17 cellular contexts compared by ENCODE assay signal in genomic region chr6:70714716-70715257, GRCh38. TPM values are rescaled to one million over a fixed set of nuclear protein-coding genes. Genes with fewer than 3 reads are reported as not detected.
DNase-seq lines count a peak whose midpoint lies in the region; ATAC-seq, FAIRE-seq and TF ChIP-seq lines count a peak whose summit lies in the region.
"Had no signal": no experiment of that assay in that cellular context is flagged by ENCODE, and none has a peak within 500 bp of the region (broad histone marks: within the 10 kb centered on the region; RNA-seq: fewer than 3 reads in every experiment).

No MANE protein-coding gene starts in this region.

- no peak for DNase-seq in HepG2 (ENCODE audit: low spot score)
- DNase-seq in right lobe of liver, result no peak
- no peak for DNase-seq in Panc1 (ENCODE audit: low read depth, low spot score)
- DNase-seq in K562 (ENCODE audit: extremely low read depth in 1 of 4, low spot score in 3 of 4), result no peak
- DNase-seq in GF-D8 (lab: John Stamatoyannopoulos, UW), result no peak
- no peak for DNase-seq in effector memory CD4-positive, alpha-beta T cell
- DNase-seq: AML-193; Caco-2; Calu3; CD4-positive, alpha-beta T cell; CD8-positive, alpha-beta T cell; DMS79 treated with DMSO at 0.1 percent for 48 hours had no signal

- in situ Hi-C loops in HepG2 (cut with HindIII; ENCODE audit: extremely low pct_ligation_motif_present, low pct_unique_long_range_greater_than_20kb), result no loop called here
- in situ Hi-C loops in Panc1 (cut with HindIII; ENCODE audit: low pct_unique_long_range_greater_than_20kb, low sequenced_read_pairs), result no loop called here
- in situ Hi-C loops in K562 (cut with MboI), result no loop called here

- no peak for TF ChIP-seq POLR2A in HepG2 (IDR thresholded peaks at IDR 0.05; ENCODE audit: insufficient read depth in 1 of 2, low read depth in 2 of 2, low read length in 2 of 2)
- no peak for TF ChIP-seq POLR2A in right lobe of liver (IDR thresholded peaks at IDR 0.05)
- no peak for TF ChIP-seq POLR2A in K562 (conservative IDR thresholded peaks at IDR 0.05)

- no peaks in the 10 kb centered on the region for H3K36me3 ChIP-seq in HepG2 (replicated peaks in 1 of 2; ENCODE audit: control insufficient read depth in 1 of 2, insufficient read depth in 2 of 2, low read length in 2 of 2)
- H3K36me3 ChIP-seq in right lobe of liver, result no peaks in the 10 kb centered on the region
- no peaks in the 10 kb centered on the region for H3K36me3 ChIP-seq in Panc1 (ENCODE audit: control insufficient read depth, insufficient read depth, low read length)
- H3K36me3 ChIP-seq in K562 (ENCODE audit: control insufficient read depth, insufficient read depth, low read length), result no peaks in the 10 kb centered on the region
- H3K36me3 ChIP-seq in effector memory CD4-positive, alpha-beta T cell (ENCODE audit: control insufficient read depth, insufficient read depth, low read length), result no peaks in the 10 kb centered on the region

- BruUV-seq in HepG2 (replicated peaks; lab: Mats Ljungman, UMichigan) (no TSS peak), Panc1 (replicated peaks; lab: Mats Ljungman, UMichigan) (TSS peak; percentile 38), K562 (replicated peaks; lab: Mats Ljungman, UMichigan) (no TSS peak)

- H3K4me2 ChIP-seq in HepG2 (ENCODE audit: low read depth, low read length) (no peak overlapping the region), K562 (ENCODE audit: insufficient read depth, low read length) (no peak overlapping the region)
- H3K4me2 ChIP-seq: A549; BLaER1 treated with 17β-estradiol and CSF1 and Interleukin-3, amounts not matched to agents 10 nM and 100 nM had no signal

- TF ChIP-seq CTCF in HepG2 (CRISPR knock-in tag; IDR thresholded peaks at IDR 0.05), result no peak
- no peak for TF ChIP-seq CTCF in right lobe of liver (IDR thresholded peaks at IDR 0.05)
- no peak for TF ChIP-seq CTCF in Panc1 (IDR thresholded peaks at IDR 0.05)
- no peak for TF ChIP-seq CTCF in K562 (IDR thresholded peaks at IDR 0.05 in 2 of 3, conservative IDR thresholded peaks at IDR 0.05 in 1 of 3; ENCODE audit: insufficient read depth in 2 of 3, low read depth in 1 of 3, low read length in 3 of 3)

- no peak for TF ChIP-seq EP300 in HepG2 (IDR thresholded peaks at IDR 0.05; ENCODE audit: low read depth in 2 of 2, low read length in 2 of 2)
- TF ChIP-seq EP300 in HepG2 (CRISPR knock-in tag; IDR thresholded peaks at IDR 0.05; ENCODE audit: borderline replicate concordance), result no peak
- TF ChIP-seq EP300 in K562 (IDR thresholded peaks at IDR 0.05; ENCODE audit: low read length), result no peak

- intact Hi-C loops in HepG2 (cut with micrococcal nuclease; ENCODE audit: unreplicated experiment), result no loop called here
- intact Hi-C loops in right lobe of liver (cut with DNase I), result no loop called here
- intact Hi-C loops in Panc1 (cut with micrococcal nuclease; ENCODE audit: unreplicated experiment), result no loop called here
- intact Hi-C loops in K562 (cut with micrococcal nuclease), result no loop called here

- H3K9me3 ChIP-seq in HepG2 (ENCODE audit: low read length), result peaks cover 19% of the 10 kb centered on the region
- H3K9me3 ChIP-seq in right lobe of liver, result no peaks in the 10 kb centered on the region
- peaks cover 12% of the 10 kb centered on the region; the same call in 1 of the 2 replicates for H3K9me3 ChIP-seq in Panc1 (ENCODE audit: control insufficient read depth, insufficient read depth, low read depth, low read length)
- H3K9me3 ChIP-seq in K562 (replicated peaks; ENCODE audit: control insufficient read depth, insufficient read depth, low read depth, low read length), result no peaks in the 10 kb centered on the region
- H3K9me3 ChIP-seq in effector memory CD4-positive, alpha-beta T cell (ENCODE audit: control insufficient read depth, low read length), result peaks cover 7% of the 10 kb centered on the region

- CTCF ChIA-PET in HepG2 (lab: Yijun Ruan, JAX; ENCODE audit: low intra/inter-chr PET ratio, low total read pairs), result no interaction called here
- CTCF ChIA-PET in Panc1 (lab: Charles Lee), result no interaction called here
- CTCF ChIA-PET in K562 (lab: Yijun Ruan, JAX; ENCODE audit: low intra/inter-chr PET ratio), result no interaction called here

- POLR2A ChIA-PET in HepG2 (lab: Yijun Ruan, JAX), result no interaction called here
- POLR2A ChIA-PET in Panc1 (lab: Charles Lee), result no interaction called here
- POLR2A ChIA-PET in K562 (lab: Yijun Ruan, JAX), result no interaction called here

- H3K4me1 ChIP-seq in HepG2 (ENCODE audit: insufficient read depth, low read length), result no peaks in the 10 kb centered on the region
- no peaks in the 10 kb centered on the region for H3K4me1 ChIP-seq in right lobe of liver
- H3K4me1 ChIP-seq in Panc1 (ENCODE audit: control insufficient read depth, insufficient read depth, low read length), result no peaks in the 10 kb centered on the region
- no peaks in the 10 kb centered on the region for H3K4me1 ChIP-seq in K562 (replicated peaks in 1 of 2; ENCODE audit: control insufficient read depth in 2 of 2, insufficient read depth in 2 of 2, low read length in 2 of 2)
- peaks cover 6% of the 10 kb centered on the region for H3K4me1 ChIP-seq in effector memory CD4-positive, alpha-beta T cell (ENCODE audit: control insufficient read depth, insufficient read depth, low read length, poor library complexity, severe bottlenecking)
- H3K4me1 ChIP-seq: Caco-2 had no signal

- ATAC-seq in HepG2 (no peak), right lobe of liver (no peak), Panc1 (no peak), K562 (no peak)
- ATAC-seq: A549; CD8-positive, alpha-beta T cell had no signal

- H3K27me3 ChIP-seq in HepG2 (ENCODE audit: control insufficient read depth in 1 of 2, insufficient read depth in 2 of 2, low read length in 2 of 2) (no peaks in the 10 kb centered on the region), right lobe of liver (no peaks in the 10 kb centered on the region), Panc1 (ENCODE audit: control insufficient read depth, insufficient read depth, low read length) (no peaks in the 10 kb centered on the region), K562 (ENCODE audit: control insufficient read depth in 2 of 2, insufficient read depth in 2 of 2, low read length in 2 of 2) (no peaks in the 10 kb centered on the region)
- H3K27me3 ChIP-seq in effector memory CD4-positive, alpha-beta T cell (replicated peaks; ENCODE audit: control insufficient read depth, insufficient read depth, low read length, poor library complexity, severe bottlenecking), result no peaks in the 10 kb centered on the region
- H3K27me3 ChIP-seq: BLaER1 treated with 17β-estradiol and CSF1 and Interleukin-3, amounts not matched to agents 10 nM and 100 nM had no signal

- H3K4me3 ChIP-seq in HepG2 (replicated peaks in 1 of 3; ENCODE audit: insufficient read depth in 1 of 3, low read depth in 2 of 3, low read length in 3 of 3), result no peak overlapping the region
- no peak overlapping the region for H3K4me3 ChIP-seq in right lobe of liver
- no peak overlapping the region for H3K4me3 ChIP-seq in Panc1 (ENCODE audit: low read depth in 2 of 2, low read length in 2 of 2)
- no peak overlapping the region for H3K4me3 ChIP-seq in K562
- H3K4me3 ChIP-seq in effector memory CD4-positive, alpha-beta T cell (ENCODE audit: insufficient read depth, low read depth, low read length, poor library complexity, severe bottlenecking), result no peak overlapping the region
- H3K4me3 ChIP-seq: A549 had no signal

- no peak for FAIRE-seq in HepG2 (lab: Jason Lieb, UNC)
- FAIRE-seq in K562 (lab: Jason Lieb, UNC), result no peak
- FAIRE-seq: A549, D721Med had no signal

- H3K27ac ChIP-seq in HepG2 (ENCODE audit: extremely low read length, insufficient read depth, low read length) (no peak overlapping the region), right lobe of liver (no peak overlapping the region), Panc1 (ENCODE audit: low read length) (no peak overlapping the region), K562 (ENCODE audit: extremely low read depth, low read depth, low read length) (no peak overlapping the region)
- H3K27ac ChIP-seq in effector memory CD4-positive, alpha-beta T cell (ENCODE audit: insufficient read depth, low read length, poor library complexity, severe bottlenecking), result no peak overlapping the region
- H3K27ac ChIP-seq: 22Rv1; A549; BLaER1 treated with 17β-estradiol and CSF1 and Interleukin-3, amounts not matched to agents 10 nM and 100 nM; C4-2B had no signal

- H3K9ac ChIP-seq in HepG2 (ENCODE audit: insufficient read depth, low read depth, low read length) (no peak overlapping the region), K562 (ENCODE audit: insufficient read depth in 1 of 2, low read depth in 2 of 2, low read length in 2 of 2) (no peak overlapping the region)
- H3K9ac ChIP-seq: BLaER1 treated with 17β-estradiol and CSF1 and Interleukin-3, amounts not matched to agents 10 nM and 100 nM had no signal

- H2AFZ ChIP-seq in HepG2 (ENCODE audit: low read length) (no peak overlapping the region), K562 (ENCODE audit: low read depth, low read length) (no peak overlapping the region)

- no peak for TF ChIP-seq RAD21 in HepG2 (CRISPR knock-in tag; IDR thresholded peaks at IDR 0.05)
- TF ChIP-seq RAD21 in K562 (CRISPR knock-in tag; conservative IDR thresholded peaks at IDR 0.05 in 1 of 2, IDR thresholded peaks at IDR 0.05 in 1 of 2), result no peak

- H3K79me2 ChIP-seq in HepG2 (ENCODE audit: insufficient read depth, low read length) (peaks cover 8% of the 10 kb centered on the region), K562 (ENCODE audit: control insufficient read depth, insufficient read depth, low read length) (peaks cover 5% of the 10 kb centered on the region; the same call in 1 of the 3 replicates)

- no peaks in the 10 kb centered on the region for H4K20me1 ChIP-seq in HepG2 (ENCODE audit: insufficient read depth, low read length)
- peaks cover 3% of the 10 kb centered on the region; the same call in 1 of the 2 replicates for H4K20me1 ChIP-seq in K562 (replicated peaks; ENCODE audit: control insufficient read depth, insufficient read depth, low read length)

- H3K9me1 ChIP-seq in K562 (ENCODE audit: control insufficient read depth, insufficient read depth, low read length), result no peaks in the 10 kb centered on the region

RNA-seq across cellular contexts. Expression of gene SMAP1, which starts 47.1 kb away (rescaled TPM):
- 13.4 and 16.1 TPM in 2 replicates for total RNA-seq in HepG2 (2016; rRNA removed; fragmentation: Illumina TruSeq; extraction: Trizol)
- total RNA-seq in HepG2 (2016; cell fraction: cytosol; rRNA removed; fragmentation: Illumina TruSeq; extraction: Trizol; ENCODE audit: low read depth), result 6.8 and 7.7 TPM in 2 replicates
- 13.2 and 17.1 TPM in 2 replicates for total RNA-seq in HepG2 (2016; cell fraction: insoluble cytoplasmic fraction; rRNA removed; fragmentation: Illumina TruSeq; extraction: Trizol)
- 12.9 and 15.6 TPM in 2 replicates for total RNA-seq in HepG2 (2016; cell fraction: membrane; rRNA removed; fragmentation: Illumina TruSeq; extraction: Trizol)
- total RNA-seq in HepG2 (2016; cell fraction: nucleus; rRNA removed; fragmentation: Illumina TruSeq; extraction: Trizol), result 15.7 and 16.0 TPM in 2 replicates
- 15.4 and 17.8 TPM in 2 replicates for polyA plus RNA-seq in HepG2 (2011; rRNA removed)
- 13.8 and 13.9 TPM in 2 replicates for polyA plus RNA-seq in HepG2 (2011; cell fraction: cytosol; rRNA removed)
- 8.5 and 9.7 TPM in 2 replicates for polyA plus RNA-seq in HepG2 (2011; cell fraction: nucleus; rRNA removed)
- 18.5 and 22.2 TPM in 2 replicates for polyA plus RNA-seq in HepG2 (2012)
- polyA plus RNA-seq in HepG2 (2016; cell fraction: cytosol; fragmentation: Illumina TruSeq; extraction: Trizol; ENCODE audit: low read depth), result 8.6 and 8.9 TPM in 2 replicates
- polyA plus RNA-seq in HepG2 (2016; cell fraction: insoluble cytoplasmic fraction; fragmentation: Illumina TruSeq; extraction: Trizol; ENCODE audit: low read depth), result 24.3 and 27.8 TPM in 2 replicates
- polyA plus RNA-seq in HepG2 (2016; cell fraction: membrane; fragmentation: Illumina TruSeq; extraction: Trizol; ENCODE audit: low read depth), result 14.3 and 16.6 TPM in 2 replicates
- 14.1 and 16.2 TPM in 2 replicates for polyA plus RNA-seq in HepG2 (2016; cell fraction: nucleus; fragmentation: Illumina TruSeq; extraction: Trizol; ENCODE audit: insufficient read depth, low read depth)
- polyA minus RNA-seq in HepG2 (2011; rRNA and poly(A)+ RNA removed; ENCODE audit: low replicate concordance), result 19.2 and 21.6 TPM in 2 replicates
- polyA minus RNA-seq in HepG2 (2011; cell fraction: cytosol; rRNA and poly(A)+ RNA removed), result 14.9 and 16.2 TPM in 2 replicates
- 22.8 and 24.1 TPM in 2 replicates for polyA minus RNA-seq in HepG2 (2011; cell fraction: nucleus; rRNA and poly(A)+ RNA removed)
- 10 to 100 TPM in 4 of 6 experiments, 1 to 10 TPM in 2; 9.1 to 16.1 (median 12.2) TPM for total RNA-seq in right lobe of liver
- 41.9 TPM for total RNA-seq in Panc1 (2021; ENCODE audit: unreplicated experiment)
- 30.1 TPM for polyA plus RNA-seq in Panc1 (2012; ENCODE audit: insufficient read length)
- total RNA-seq in K562 (2011; cell fraction: chromatin; rRNA removed; ENCODE audit: low replicate concordance), result 3.7 and 17.4 TPM in 2 replicates
- total RNA-seq in K562 (2011; cell fraction: nucleolus; rRNA removed), result 3.7 and 5.8 TPM in 2 replicates
- 5.8 and 6.9 TPM in 2 replicates for total RNA-seq in K562 (2011; cell fraction: nucleoplasm; rRNA removed)
- total RNA-seq in K562 (2014; rRNA removed), result 14.1 and 15.1 TPM in 2 replicates
- total RNA-seq in K562 (2014; rRNA removed; fragmentation: Illumina TruSeq; extraction: Trizol), result 20.8 and 22.2 TPM in 2 replicates
- 18.2 and 19.4 TPM in 2 replicates for total RNA-seq in K562 (2015; rRNA removed; fragmentation: Illumina TruSeq; extraction: Trizol)
- 18.0 and 19.6 TPM in 2 replicates for total RNA-seq in K562 (2021)
- 14.3 and 15.5 TPM in 2 replicates for polyA plus RNA-seq in K562 (2011; rRNA removed)
- 11.0 and 12.0 TPM in 2 replicates for polyA plus RNA-seq in K562 (2011; cell fraction: cytosol; rRNA removed)
- 9.4 and 9.7 TPM in 2 replicates for polyA plus RNA-seq in K562 (2011; cell fraction: nucleus; rRNA removed)
- polyA plus RNA-seq in K562 (2012), result 17.0 and 26.5 TPM in 2 replicates
- polyA plus RNA-seq in K562 (2014; fragmentation: Illumina TruSeq; extraction: Trizol), result 21.2 and 26.4 TPM in 2 replicates
- polyA plus RNA-seq in K562 (2014; fragmentation: Nextera tagmentation; extraction: Ambion mirVana), result 10 to 100 TPM; 11.4 to 11.7 TPM
- polyA plus RNA-seq in K562 (2014; rRNA removed), result 11.2 and 12.3 TPM in 2 replicates
- 18.4 and 18.7 TPM in 2 replicates for polyA minus RNA-seq in K562 (2011; rRNA and poly(A)+ RNA removed)
- 14.4 and 14.7 TPM in 2 replicates for polyA minus RNA-seq in K562 (2011; cell fraction: cytosol; rRNA and poly(A)+ RNA removed)
- polyA minus RNA-seq in K562 (2011; cell fraction: nucleus; rRNA and poly(A)+ RNA removed), result 5.7 and 7.4 TPM in 2 replicates

Comparison
In these comparisons a context has a peak if more than half of its experiments do, and no peak if none do; other contexts are left out.
1. Of the 241 proteins assayed by ChIP-seq in both HepG2 and K562: peak only in HepG2: none; only in K562: ZFP1; in both: none; in neither: 240.